ENCODE assay signal across 27 cellular contexts in genomic region chr1:23610677-23611076, GRCh38. TPM values are rescaled to one million over a fixed set of nuclear protein-coding genes. Genes with fewer than 3 reads are reported as not detected.
DNase-seq lines count a peak whose midpoint lies in the region; ATAC-seq and TF ChIP-seq lines count a peak whose summit lies in the region.
"Had no signal": no experiment of that assay in that cellular context is flagged by ENCODE, and none has a peak within 500 bp of the region (broad histone marks: within the 10 kb centered on the region; RNA-seq: fewer than 3 reads in every experiment).

No MANE protein-coding gene starts in this region.

- no peak overlapping the region for H3K23ac ChIP-seq in H9 (ENCODE audit: insufficient read length, low read depth, low read length)

- peak overlapping the region; percentile 14 for H3K27ac Mint-ChIP-seq in activated CD4-positive, alpha-beta T cell treated with anti-CD3 and anti-CD28 coated beads, Interleukin-2, amount 10 ng/mL, durations not matched to agents 7 days and 5 days
- no peak overlapping the region for H3K27ac Mint-ChIP-seq in H9
- peak overlapping the region; percentile 51 for H3K27ac Mint-ChIP-seq in activated T-helper 17 cell treated with anti-CD3 and anti-CD28 coated beads, Interleukin-2, amount 50 U/mL, for 72 hours
- peak overlapping the region; percentile 31 for H3K27ac Mint-ChIP-seq in nephron progenitor cell
- H3K27ac Mint-ChIP-seq: activated CD8-positive, alpha-beta memory T cell treated with anti-CD3 and anti-CD28 coated beads, Interleukin-2, amount 10 ng/mL, durations not matched to agents 7 days and 5 days; immature natural killer cell had no signal

- intact Hi-C loops in esophagus muscularis mucosa (cut with DNase I) (no loop called here), breast epithelium (cut with DNase I; ENCODE audit: low total_unique reads) (no loop called here)

- no peaks in the 10 kb centered on the region for H3K27me3 ChIP-seq in H9 (ENCODE audit: insufficient read depth, low read length)
- H3K27me3 ChIP-seq in esophagus muscularis mucosa, result no peaks in the 10 kb centered on the region
- no peaks in the 10 kb centered on the region for H3K27me3 ChIP-seq in breast epithelium
- H3K27me3 ChIP-seq: gastrocnemius medialis, left lung, SJCRH30, suprapubic skin had no signal

- H2BK20ac ChIP-seq in H9 (ENCODE audit: low read depth, low read length, poor library complexity, severe bottlenecking), result no peak overlapping the region

- H3K36me3 Mint-ChIP-seq in activated CD4-positive, alpha-beta T cell treated with anti-CD3 and anti-CD28 coated beads, Interleukin-2, amount 10 ng/mL, durations not matched to agents 7 days and 5 days (ENCODE audit: low read depth), result no peaks in the 10 kb centered on the region
- no peaks in the 10 kb centered on the region; a peak in 1 of 7 replicates for H3K36me3 Mint-ChIP-seq in H9 (ENCODE audit: insufficient read depth in 1 of 3, low read depth in 3 of 3)
- no peaks in the 10 kb centered on the region for H3K36me3 Mint-ChIP-seq in activated T-helper 17 cell treated with anti-CD3 and anti-CD28 coated beads, Interleukin-2, amount 50 U/mL, for 72 hours (ENCODE audit: low read depth)
- H3K36me3 Mint-ChIP-seq in nephron progenitor cell (ENCODE audit: low read depth), result no peaks in the 10 kb centered on the region
- H3K36me3 Mint-ChIP-seq: activated CD8-positive, alpha-beta memory T cell treated with anti-CD3 and anti-CD28 coated beads, Interleukin-2, amount 10 ng/mL, durations not matched to agents 7 days and 5 days; immature natural killer cell had no signal

- POLR2A ChIA-PET in activated CD4-positive, alpha-beta T cell treated with anti-CD3 and anti-CD28 coated beads, Interleukin-2, amount 10 ng/mL, durations not matched to agents 7 days and 5 days (lab: Charles Lee), result interaction anchor here (1.1 kb wide), 1 partner anchor 10 kb away, joined by 5 read pairs; no protein-coding TSS in a partner anchor

- H3K23me2 ChIP-seq in H9 (ENCODE audit: insufficient read length, low read depth, low read length, poor library complexity, severe bottlenecking), result no peaks in the 10 kb centered on the region

- no peak overlapping the region; the same call in 1 of the 2 replicates for H3K14ac ChIP-seq in H9 (ENCODE audit: insufficient read depth, low read length)

- no peak for TF ChIP-seq POLR2A in esophagus muscularis mucosa (IDR thresholded peaks at IDR 0.05; ENCODE audit: low read depth)
- TF ChIP-seq POLR2A in breast epithelium (IDR thresholded peaks at IDR 0.05), result no peak

- H3K27ac ChIP-seq in H9 (ENCODE audit: insufficient read length, low read depth, low read length) (no peak overlapping the region), esophagus muscularis mucosa (replicated peaks in 1 of 4) (no peak overlapping the region), breast epithelium (no peak overlapping the region)
- H3K27ac ChIP-seq: coronary artery, gastrocnemius medialis, HL-60, left lung, neutrophil, psoas muscle, SJCRH30, suprapubic skin had no signal

- no CpG with 5 or more reads among the region's 1 CpG for WGBS in H9 (ENCODE audit: extremely low coverage, insufficient read length, low lambda C conversion rate)
- 73% methylated on average over 1 of the region's 1 CpG for WGBS in esophagus muscularis mucosa

- H2BK12ac ChIP-seq in H9 (ENCODE audit: insufficient read length, low read depth, low read length), result no peak overlapping the region

- H3K4me3 ChIP-seq in esophagus muscularis mucosa (no peak overlapping the region), breast epithelium (no peak overlapping the region)
- H3K4me3 ChIP-seq: coronary artery, gastrocnemius medialis, left lung, psoas muscle, SJCRH30, suprapubic skin had no signal

- no peak overlapping the region for H4K8ac ChIP-seq in H9 (replicated peaks; ENCODE audit: insufficient read length, low read depth, low read length)

- no peak overlapping the region for H4K5ac ChIP-seq in H9 (ENCODE audit: insufficient read length, low read depth, low read length)

- no peak overlapping the region for H2AK5ac ChIP-seq in H9 (ENCODE audit: insufficient read length, low read length)

- H3K4me2 ChIP-seq in H9 (ENCODE audit: insufficient read depth, insufficient read length, low read length), result no peak overlapping the region

- H3K79me1 ChIP-seq in H9 (ENCODE audit: insufficient read depth, low read depth, low read length, poor library complexity, severe bottlenecking), result no peaks in the 10 kb centered on the region

- H3K56ac ChIP-seq in H9 (ENCODE audit: insufficient read length, low read depth, low read length), result no peak overlapping the region

- no peak overlapping the region for H3K9ac ChIP-seq in H9 (ENCODE audit: extremely low read depth, insufficient read length, low read length)

- H3T11ph ChIP-seq in H9 (ENCODE audit: low read length), result no peak overlapping the region

- no peaks in the 10 kb centered on the region for H3K9me3 ChIP-seq in H9 (ENCODE audit: control insufficient read depth, low read depth, low read length)
- no peaks in the 10 kb centered on the region for H3K9me3 ChIP-seq in esophagus muscularis mucosa
- H3K9me3 ChIP-seq in breast epithelium, result no peaks in the 10 kb centered on the region
- H3K9me3 ChIP-seq: gastrocnemius medialis, left lung, neutrophil, psoas muscle, SJCRH30, suprapubic skin had no signal

- H2AFZ ChIP-seq in H9 (ENCODE audit: low read length), result no peak overlapping the region

- ATAC-seq in activated T-helper 17 cell treated with anti-CD3 and anti-CD28 coated beads, Interleukin-2, amount 50 U/mL, for 72 hours (replicated peaks), result no peak
- ATAC-seq in GM18520 (IDR thresholded peaks at IDR 0.05; ENCODE audit: unreplicated experiment), result no peak
- ATAC-seq: activated CD8-positive, alpha-beta memory T cell treated with anti-CD3 and anti-CD28 coated beads, Interleukin-2, amount 10 ng/mL, durations not matched to agents 7 days and 5 days; effector memory CD8-positive, alpha-beta T cell; gastrocnemius medialis; left lung; psoas muscle had no signal

- peaks cover 64% of the 10 kb centered on the region for H3K4me1 Mint-ChIP-seq in activated CD4-positive, alpha-beta T cell treated with anti-CD3 and anti-CD28 coated beads, Interleukin-2, amount 10 ng/mL, durations not matched to agents 7 days and 5 days
- H3K4me1 Mint-ChIP-seq in H9 (peaks cover 22 to 27% of the 10 kb centered on the region in 2 experiments), nephron progenitor cell (peaks cover 22% of the 10 kb centered on the region)
- H3K4me1 Mint-ChIP-seq in activated T-helper 17 cell treated with anti-CD3 and anti-CD28 coated beads, Interleukin-2, amount 50 U/mL, for 72 hours, result peaks cover 48% of the 10 kb centered on the region
- H3K4me1 Mint-ChIP-seq: immature natural killer cell had no signal

- H3K4ac ChIP-seq in H9 (ENCODE audit: low read depth, low read length), result no peak overlapping the region

- H2BK5ac ChIP-seq in H9 (ENCODE audit: insufficient read length, low read length), result no peak overlapping the region

- no peak overlapping the region for H4K91ac ChIP-seq in H9 (ENCODE audit: insufficient read length, low read depth, low read length)

- H3K79me2 ChIP-seq in H9 (ENCODE audit: insufficient read depth, low read length), result no peaks in the 10 kb centered on the region

- H3K36me3 ChIP-seq in esophagus muscularis mucosa (no peaks in the 10 kb centered on the region), breast epithelium (no peaks in the 10 kb centered on the region)
- H3K36me3 ChIP-seq: gastrocnemius medialis, left lung, neutrophil, SJCRH30, suprapubic skin had no signal

- no peak overlapping the region for H3K4me3 Mint-ChIP-seq in activated CD4-positive, alpha-beta T cell treated with anti-CD3 and anti-CD28 coated beads, Interleukin-2, amount 10 ng/mL, durations not matched to agents 7 days and 5 days
- no peak overlapping the region for H3K4me3 Mint-ChIP-seq in H9
- no peak overlapping the region for H3K4me3 Mint-ChIP-seq in activated T-helper 17 cell treated with anti-CD3 and anti-CD28 coated beads, Interleukin-2, amount 50 U/mL, for 72 hours
- no peak overlapping the region for H3K4me3 Mint-ChIP-seq in nephron progenitor cell
- H3K4me3 Mint-ChIP-seq: activated CD8-positive, alpha-beta memory T cell treated with anti-CD3 and anti-CD28 coated beads, Interleukin-2, amount 10 ng/mL, durations not matched to agents 7 days and 5 days; immature natural killer cell had no signal

- H3K4me1 ChIP-seq in H9 (ENCODE audit: insufficient read depth, low read length), result peaks cover 3% of the 10 kb centered on the region; the same call in 1 of the 2 replicates
- no peaks in the 10 kb centered on the region for H3K4me1 ChIP-seq in esophagus muscularis mucosa
- H3K4me1 ChIP-seq in breast epithelium, result no peaks in the 10 kb centered on the region
- H3K4me1 ChIP-seq: gastrocnemius medialis, left lung, psoas muscle, SJCRH30, suprapubic skin had no signal

- CTCF ChIA-PET in activated CD4-positive, alpha-beta T cell treated with anti-CD3 and anti-CD28 coated beads, Interleukin-2, amount 10 ng/mL, durations not matched to agents 7 days and 5 days (lab: Charles Lee), result interaction anchor here (0.6 to 4.7 kb wide), 2 partner anchors 21 to 24 kb away, joined by 3 to 23 read pairs; no protein-coding TSS in a partner anchor

- no peaks in the 10 kb centered on the region for H3K9me3 Mint-ChIP-seq in activated CD4-positive, alpha-beta T cell treated with anti-CD3 and anti-CD28 coated beads, Interleukin-2, amount 10 ng/mL, durations not matched to agents 7 days and 5 days
- H3K9me3 Mint-ChIP-seq in H9 (no peaks in the 10 kb centered on the region), nephron progenitor cell (no peaks in the 10 kb centered on the region)
- H3K9me3 Mint-ChIP-seq in activated T-helper 17 cell treated with anti-CD3 and anti-CD28 coated beads, Interleukin-2, amount 50 U/mL, for 72 hours, result no peaks in the 10 kb centered on the region
- H3K9me3 Mint-ChIP-seq: effector memory CD8-positive, alpha-beta T cell; immature natural killer cell had no signal

- H2BK120ac ChIP-seq in H9 (ENCODE audit: low read depth, low read length, poor library complexity, severe bottlenecking), result no peak overlapping the region

- no peak for TF ChIP-seq EP300 in esophagus muscularis mucosa (IDR thresholded peaks at IDR 0.05)

- no peak for DNase-seq in activated CD4-positive, alpha-beta T cell treated with anti-CD3 and anti-CD28 coated beads, Interleukin-2, amount 10 ng/mL, durations not matched to agents 7 days and 5 days
- DNase-seq in activated CD4-positive, alpha-beta T cell treated with anti-CD3 and anti-CD28 coated beads for 48 hours, result no peak
- no peak for DNase-seq in H9
- no peak for DNase-seq in nephron progenitor cell
- no peak for DNase-seq in esophagus muscularis mucosa (ENCODE audit: extremely low spot score)
- no peak for DNase-seq in breast epithelium (ENCODE audit: low spot score in 2 of 2)
- DNase-seq: activated CD4-positive, alpha-beta T cell treated with anti-CD3 and anti-CD28 coated beads for 4 hours; activated CD8-positive, alpha-beta memory T cell treated with anti-CD3 and anti-CD28 coated beads, Interleukin-2, amount 10 ng/mL, durations not matched to agents 7 days and 5 days; amygdala; DMS79 treated with DMSO at 0.1 percent for 48 hours; effector memory CD8-positive, alpha-beta T cell; gastrocnemius medialis; H7; hippocampal formation; immature natural killer cell; left lung; NCI-H1694; NCI-H526; psoas muscle; SJCRH30; T-helper 1 cell had no signal

- TF ChIP-seq CTCF in H9 (conservative IDR thresholded peaks at IDR 0.05), result 0 out of 3 replicates have a peak, but pooled peaks have one; percentile 14
- no peak for TF ChIP-seq CTCF in nephron progenitor cell (IDR thresholded peaks at IDR 0.05)
- no peak for TF ChIP-seq CTCF in esophagus muscularis mucosa (IDR thresholded peaks at IDR 0.05)
- TF ChIP-seq CTCF in breast epithelium (IDR thresholded peaks at IDR 0.05), result no peak

- no peaks in the 10 kb centered on the region for H3K27me3 Mint-ChIP-seq in activated CD4-positive, alpha-beta T cell treated with anti-CD3 and anti-CD28 coated beads, Interleukin-2, amount 10 ng/mL, durations not matched to agents 7 days and 5 days
- H3K27me3 Mint-ChIP-seq in H9 (ENCODE audit: low read depth), result peaks cover 7% of the 10 kb centered on the region
- no peaks in the 10 kb centered on the region for H3K27me3 Mint-ChIP-seq in activated T-helper 17 cell treated with anti-CD3 and anti-CD28 coated beads, Interleukin-2, amount 50 U/mL, for 72 hours
- peaks cover 14% of the 10 kb centered on the region for H3K27me3 Mint-ChIP-seq in nephron progenitor cell (ENCODE audit: low read depth, poor library complexity)
- H3K27me3 Mint-ChIP-seq: activated CD8-positive, alpha-beta memory T cell treated with anti-CD3 and anti-CD28 coated beads, Interleukin-2, amount 10 ng/mL, durations not matched to agents 7 days and 5 days; effector memory CD8-positive, alpha-beta T cell had no signal

- H2BK15ac ChIP-seq in H9 (ENCODE audit: low read depth, low read length), result no peak overlapping the region

- H3K18ac ChIP-seq in H9 (ENCODE audit: insufficient read length, low read depth, low read length), result no peak overlapping the region

- no peaks in the 10 kb centered on the region for H4K20me1 ChIP-seq in H9 (ENCODE audit: control insufficient read depth, insufficient read depth, insufficient read length)

RNA-seq across cellular contexts. Expression of gene ID3, which starts 51.4 kb away (rescaled TPM):
- total RNA-seq in activated CD4-positive, alpha-beta T cell treated with anti-CD3 and anti-CD28 coated beads, Interleukin-2, amount 10 ng/mL, durations not matched to agents 7 days and 5 days, result 10 to 100 TPM; 62.7 to 65.2 TPM
- total RNA-seq in H9 (2021) (113 and 119 TPM in 2 replicates), esophagus muscularis mucosa (100 to 1,000 TPM in 3 of 4 donors, 10 to 100 TPM in 1; 75.2 to 352 (median 274) TPM), breast epithelium (100 to 1,000 TPM in 1 of 3 donors, 10 to 100 TPM in 2; 79.9 to 133 (median 90.9) TPM)
- total RNA-seq in activated T-helper 17 cell treated with anti-CD3 and anti-CD28 coated beads, Interleukin-2, amount 50 U/mL, for 72 hours, result 10 to 100 TPM; 19.5 to 45.2 TPM

Comparison
In these comparisons a context has a peak if more than half of its experiments do, and no peak if none do; other contexts are left out.
1. H3K27ac Mint-ChIP-seq: peak in activated CD4-positive, alpha-beta T cell treated with anti-CD3 and anti-CD28 coated beads, Interleukin-2, amount 10 ng/mL, durations not matched to agents 7 days and 5 days (single experiment), activated T-helper 17 cell treated with anti-CD3 and anti-CD28 coated beads, Interleukin-2, amount 50 U/mL, for 72 hours (single experiment) and nephron progenitor cell (single experiment); none in H9 (0 of 3).